ENCODE assay signal across 1 cellular context in the genomic region with DNA sequence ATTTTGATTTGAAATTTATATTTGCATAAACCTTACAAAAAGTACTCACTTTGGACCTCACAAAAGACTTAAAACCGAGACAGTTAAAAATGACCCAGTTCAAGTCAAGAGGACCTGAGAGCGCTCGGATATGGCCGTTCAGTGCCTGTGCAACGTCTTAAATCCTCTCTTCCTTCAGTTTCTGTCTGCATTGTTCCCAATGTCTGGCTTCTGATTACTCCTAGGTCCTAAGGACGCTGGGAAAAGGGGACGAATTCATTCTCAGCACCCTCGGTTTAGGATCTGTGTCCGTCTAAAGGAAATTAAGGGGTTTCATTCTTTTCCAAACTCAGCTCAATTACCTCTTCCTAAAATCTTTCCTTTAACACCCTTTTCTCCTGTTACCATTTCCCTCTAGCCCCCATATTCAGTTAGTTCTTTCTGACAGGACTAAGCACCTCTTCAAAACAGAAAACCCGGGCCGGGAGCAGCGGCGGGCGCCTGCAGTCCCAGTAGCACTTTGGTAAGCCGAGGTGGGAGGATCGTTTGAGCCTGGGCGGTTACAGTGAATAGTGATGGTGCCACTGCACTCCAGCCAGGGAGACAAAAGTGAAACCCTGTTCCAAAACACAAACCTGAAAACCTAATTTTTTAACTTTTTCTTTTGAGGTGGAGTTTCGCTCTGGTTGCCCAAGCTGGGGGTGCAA.
TF ChIP-seq lines count a peak whose summit lies in the region.

No MANE protein-coding gene starts in this region.

TF ChIP-seq in SK-N-SH treated with all-trans-retinoic acid at 6 μM for 48 hours, 23 proteins besides CTCF, POLR2A, EP300 and RAD21 (continued from another document):
- TF ChIP-seq, protein P1, sequence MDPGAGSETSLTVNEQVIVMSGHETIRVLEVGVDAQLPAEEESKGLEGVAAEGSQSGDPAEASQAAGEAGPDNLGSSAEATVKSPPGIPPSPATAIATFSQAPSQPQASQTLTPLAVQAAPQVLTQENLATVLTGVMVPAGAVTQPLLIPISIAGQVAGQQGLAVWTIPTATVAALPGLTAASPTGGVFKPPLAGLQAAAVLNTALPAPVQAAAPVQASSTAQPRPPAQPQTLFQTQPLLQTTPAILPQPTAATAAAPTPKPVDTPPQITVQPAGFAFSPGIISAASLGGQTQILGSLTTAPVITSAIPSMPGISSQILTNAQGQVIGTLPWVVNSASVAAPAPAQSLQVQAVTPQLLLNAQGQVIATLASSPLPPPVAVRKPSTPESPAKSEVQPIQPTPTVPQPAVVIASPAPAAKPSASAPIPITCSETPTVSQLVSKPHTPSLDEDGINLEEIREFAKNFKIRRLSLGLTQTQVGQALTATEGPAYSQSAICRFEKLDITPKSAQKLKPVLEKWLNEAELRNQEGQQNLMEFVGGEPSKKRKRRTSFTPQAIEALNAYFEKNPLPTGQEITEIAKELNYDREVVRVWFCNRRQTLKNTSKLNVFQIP (CRISPR knock-in tag; IDR thresholded peaks at IDR 0.05; ENCODE audit: borderline replicate concordance, low read depth) = no peak
- TF ChIP-seq CREB5 (CRISPR knock-in tag; IDR thresholded peaks at IDR 0.05; ENCODE audit: low read depth) (no peak), PPARA (CRISPR knock-in tag; IDR thresholded peaks at IDR 0.05; ENCODE audit: borderline replicate concordance) (no peak), ZNF70 (CRISPR knock-in tag; IDR thresholded peaks at IDR 0.05) (no peak), GLIS3 (CRISPR knock-in tag; IDR thresholded peaks at IDR 0.05) (no peak)
TF ChIP-seq in SK-N-SH treated with all-trans-retinoic acid at 6 μM for 48 hours: peak in this region for 0.
